ENCODE assay signal across 16 cellular contexts in genomic region chr4:113602829-113603228, GRCh38.
DNase-seq lines count a peak whose midpoint lies in the region; ATAC-seq and TF ChIP-seq lines count a peak whose summit lies in the region.
"Had no signal": no experiment of that assay in that cellular context is flagged by ENCODE, and none has a peak within 500 bp of the region (broad histone marks: within the 10 kb centered on the region; RNA-seq: fewer than 3 reads in every experiment).

No MANE protein-coding gene starts in this region.

- TF ChIP-seq CTCF in GM23338 (conservative IDR thresholded peaks at IDR 0.05; ENCODE audit: low read depth in 2 of 2): no peak
- no peak for TF ChIP-seq CTCF in OCI-LY7 (conservative IDR thresholded peaks at IDR 0.05; ENCODE audit: low read length)
- TF ChIP-seq CTCF in hepatocyte (IDR thresholded peaks at IDR 0.05; ENCODE audit: poor library complexity): no peak

- H3K27me3 ChIP-seq in BLaER1 (no peaks in the 10 kb centered on the region), GM23338 (ENCODE audit: insufficient read depth) (no peaks in the 10 kb centered on the region), hepatocyte (no peaks in the 10 kb centered on the region), neuronal stem cell (ENCODE audit: control insufficient read depth in 3 of 3, insufficient read depth in 3 of 3, low read depth in 1 of 3, low read length in 3 of 3) (no peaks in the 10 kb centered on the region)

- H3K4me1 Mint-ChIP-seq in GM23338: no peaks in the 10 kb centered on the region

- H2AFZ ChIP-seq in GM23338 (no peak overlapping the region), OCI-LY7 (ENCODE audit: low read length) (no peak overlapping the region), hepatocyte (no peak overlapping the region), neuronal stem cell (ENCODE audit: low read length) (no peak overlapping the region)

- no peaks in the 10 kb centered on the region for H3F3A ChIP-seq in GM23338 (replicated peaks; ENCODE audit: low read depth)

- no peak overlapping the region for H2BK120ac ChIP-seq in neuronal stem cell (ENCODE audit: low read depth, low read length)

- intact Hi-C loops in OCI-LY7 (cut with micrococcal nuclease; ENCODE audit: unreplicated experiment): no loop called here

- H3K27me3 Mint-ChIP-seq in GM23338 (ENCODE audit: insufficient read depth, low read depth, poor library complexity): no peaks in the 10 kb centered on the region
- H3K27me3 Mint-ChIP-seq: CD8-positive, alpha-beta memory T cell had no signal

- CTCF ChIA-PET in OCI-LY7 (lab: Charles Lee; ENCODE audit: unreplicated experiment): no interaction called here

- H3K9me3 ChIP-seq in BLaER1: peaks cover 27% of the 10 kb centered on the region
- H3K9me3 ChIP-seq in OCI-LY7 (ENCODE audit: low read length): peaks cover 11% of the 10 kb centered on the region; the same call in 1 of the 2 replicates
- no peaks in the 10 kb centered on the region for H3K9me3 ChIP-seq in hepatocyte (ENCODE audit: low read depth)
- peaks cover 0 to 4% of the 10 kb centered on the region in 2 donors for H3K9me3 ChIP-seq in neuronal stem cell (replicated peaks in 1 of 2; ENCODE audit: control insufficient read depth in 2 of 2, insufficient read depth in 1 of 2, low read depth in 1 of 2, low read length in 2 of 2)

- no peaks in the 10 kb centered on the region for H3K9me3 Mint-ChIP-seq in GM23338
- H3K9me3 Mint-ChIP-seq: CD8-positive, alpha-beta memory T cell had no signal

- no peak overlapping the region for H3K27ac ChIP-seq in BLaER1
- H3K27ac ChIP-seq in GM23338 (ENCODE audit: low read depth): no peak overlapping the region
- no peak overlapping the region for H3K27ac ChIP-seq in OCI-LY7 (ENCODE audit: low read depth, low read length, poor library complexity, severe bottlenecking)
- H3K27ac ChIP-seq in hepatocyte: peak overlapping the region; percentile 18
- no peak overlapping the region for H3K27ac ChIP-seq in neuronal stem cell (replicated peaks; ENCODE audit: low read length)

- no peak overlapping the region for H4K91ac ChIP-seq in neuronal stem cell (ENCODE audit: low read depth, low read length, poor library complexity)

- peaks cover 64% of the 10 kb centered on the region for H3K36me3 ChIP-seq in BLaER1
- no peaks in the 10 kb centered on the region for H3K36me3 ChIP-seq in GM23338 (ENCODE audit: insufficient read depth)
- peaks cover 85% of the 10 kb centered on the region for H3K36me3 ChIP-seq in OCI-LY7 (ENCODE audit: insufficient read depth, low read length)
- no peaks in the 10 kb centered on the region for H3K36me3 ChIP-seq in hepatocyte (replicated peaks; ENCODE audit: insufficient read depth, low read depth)
- H3K36me3 ChIP-seq in neuronal stem cell (replicated peaks in 1 of 2; ENCODE audit: control insufficient read depth in 2 of 2, insufficient read depth in 2 of 2, low read length in 2 of 2): no peaks in the 10 kb centered on the region

- no peak overlapping the region for H3K4ac ChIP-seq in neuronal stem cell (ENCODE audit: low read length)

- H3K79me1 ChIP-seq in neuronal stem cell (ENCODE audit: low read depth, low read length): no peaks in the 10 kb centered on the region

- peaks cover 10% of the 10 kb centered on the region for H3K4me1 ChIP-seq in BLaER1
- no peaks in the 10 kb centered on the region for H3K4me1 ChIP-seq in GM23338 (ENCODE audit: insufficient read depth)
- H3K4me1 ChIP-seq in OCI-LY7 (ENCODE audit: insufficient read depth, low read length, poor library complexity, severe bottlenecking): peaks cover 14% of the 10 kb centered on the region
- H3K4me1 ChIP-seq in hepatocyte (ENCODE audit: insufficient read depth): no peaks in the 10 kb centered on the region
- peaks cover 0 to 2% of the 10 kb centered on the region in 2 donors for H3K4me1 ChIP-seq in neuronal stem cell (ENCODE audit: control insufficient read depth in 2 of 2, insufficient read depth in 1 of 2, low read depth in 1 of 2, low read length in 2 of 2)

- H3K9me2 ChIP-seq in GM23338 (ENCODE audit: insufficient read depth) (no peaks in the 10 kb centered on the region; the same call in 1 of the 2 replicates), OCI-LY7 (ENCODE audit: insufficient read depth, low read length) (no peaks in the 10 kb centered on the region), hepatocyte (replicated peaks; ENCODE audit: insufficient read depth) (no peaks in the 10 kb centered on the region)

- 45% methylated on average over 6 of the region's 6 CpGs for WGBS in hepatocyte (ENCODE audit: low lambda C conversion rate, missing lambda C conversion rate)
- no CpG with 5 or more reads among the region's 6 CpGs for WGBS in neuronal stem cell (ENCODE audit: extremely low coverage in 2 of 2, insufficient read length in 2 of 2, insufficient replicate concordance in 1 of 2), 2 donors

- H3K9ac ChIP-seq in BLaER1 (no peak overlapping the region), neuronal stem cell (ENCODE audit: low read depth, low read length, poor library complexity) (no peak overlapping the region)

- H4K20me1 ChIP-seq in BLaER1: no peaks in the 10 kb centered on the region
- H4K20me1 ChIP-seq in GM23338 (replicated peaks; ENCODE audit: insufficient read depth): no peaks in the 10 kb centered on the region
- no peaks in the 10 kb centered on the region for H4K20me1 ChIP-seq in OCI-LY7 (ENCODE audit: insufficient read depth, low read length)
- H4K20me1 ChIP-seq in hepatocyte (ENCODE audit: insufficient read depth, poor library complexity, severe bottlenecking): no peaks in the 10 kb centered on the region

- no peak overlapping the region for H4K8ac ChIP-seq in neuronal stem cell (ENCODE audit: low read depth, low read length)

- H3K4me3 ChIP-seq in BLaER1 (no peak overlapping the region), GM23338 (no peak overlapping the region), OCI-LY7 (ENCODE audit: low read depth, low read length, poor library complexity, severe bottlenecking) (no peak overlapping the region), hepatocyte (no peak overlapping the region), neuronal stem cell (ENCODE audit: low read length in 2 of 2) (no peak overlapping the region)

- ATAC-seq in GM23338: no peak
- ATAC-seq: Panc1 had no signal

- no peak overlapping the region for H2BK15ac ChIP-seq in neuronal stem cell (ENCODE audit: low read length)

- 0 out of 2 replicates have a peak overlapping the region, but pooled peaks have one; percentile 3 for H3K27ac Mint-ChIP-seq in GM23338
- H3K27ac Mint-ChIP-seq: CD8-positive, alpha-beta memory T cell had no signal

- H3K79me2 ChIP-seq in GM23338 (replicated peaks; ENCODE audit: insufficient read depth) (no peaks in the 10 kb centered on the region), OCI-LY7 (ENCODE audit: insufficient read depth, low read depth, low read length) (peaks cover 7% of the 10 kb centered on the region; the same call in 1 of the 2 replicates), hepatocyte (peaks cover 20% of the 10 kb centered on the region)

- H3K4me2 ChIP-seq in BLaER1 (peak overlapping the region; percentile 57), GM23338 (no peak overlapping the region), OCI-LY7 (ENCODE audit: low read length) (no peak overlapping the region), hepatocyte (peak overlapping the region; percentile 24), neuronal stem cell (ENCODE audit: insufficient read depth, low read length, poor library complexity, severe bottlenecking) (no peak overlapping the region)

- no peak overlapping the region for H3K4me3 Mint-ChIP-seq in GM23338
- H3K4me3 Mint-ChIP-seq: CD8-positive, alpha-beta memory T cell had no signal

- DNase-seq in GM23338 (ENCODE audit: low spot score): no peak
- no peak for DNase-seq in OCI-LY7 (ENCODE audit: low spot score)
- DNase-seq in hepatocyte (ENCODE audit: low spot score): no peak
- no peak for DNase-seq in epidermal melanocyte (ENCODE audit: insufficient read length, low spot score)
- DNase-seq in NCI-H1417 treated with DMSO at 0.1 percent for 48 hours (lab: John Stamatoyannopoulos, UW): no peak
- DNase-seq in ecto neural progenitor cell (ENCODE audit: low spot score): no peak
- no peak for DNase-seq in neuronal stem cell (ENCODE audit: low spot score)
- DNase-seq: CD8-positive, alpha-beta memory T cell; H7; KG1; NCI-H1092 treated with DMSO at 0.1 percent for 48 hours; NCI-H1694 treated with DMSO at 0.1 percent for 48 hours; NCI-H446; SHP77 had no signal

- no peak overlapping the region for H3K14ac ChIP-seq in neuronal stem cell (ENCODE audit: low read length)

- H3K36me3 Mint-ChIP-seq in GM23338 (ENCODE audit: low read depth): peaks cover 5% of the 10 kb centered on the region; the same call in 2 of the 3 replicates

- BruUV-seq in OCI-LY7 (replicated peaks; lab: Mats Ljungman, UMichigan): TSS peak; percentile 2

- no peak overlapping the region for H3K18ac ChIP-seq in neuronal stem cell (ENCODE audit: low read length)

- POLR2A ChIA-PET in OCI-LY7 (lab: Charles Lee): interaction anchor here (0.9 kb wide), 1 partner anchor 11 kb away, joined by 3 read pairs; no protein-coding TSS in a partner anchor

- H2BK12ac ChIP-seq in neuronal stem cell (ENCODE audit: low read length): no peak overlapping the region

- no peak overlapping the region for H3K23ac ChIP-seq in neuronal stem cell (ENCODE audit: low read depth, low read length, poor library complexity)

- no peak overlapping the region for H2BK5ac ChIP-seq in neuronal stem cell (ENCODE audit: low read length)

- no peak overlapping the region for H2AK5ac ChIP-seq in neuronal stem cell (ENCODE audit: low read depth, low read length)

Comparison
In these comparisons a context has a peak if more than half of its experiments do, and no peak if none do; other contexts are left out.
1. H3K4me2 ChIP-seq: peak in BLaER1 (single experiment) and hepatocyte (single experiment); none in GM23338 (single experiment), OCI-LY7 (single experiment) and neuronal stem cell (single experiment).